ENCODE assay signal across 1 cellular context in the genomic region with DNA sequence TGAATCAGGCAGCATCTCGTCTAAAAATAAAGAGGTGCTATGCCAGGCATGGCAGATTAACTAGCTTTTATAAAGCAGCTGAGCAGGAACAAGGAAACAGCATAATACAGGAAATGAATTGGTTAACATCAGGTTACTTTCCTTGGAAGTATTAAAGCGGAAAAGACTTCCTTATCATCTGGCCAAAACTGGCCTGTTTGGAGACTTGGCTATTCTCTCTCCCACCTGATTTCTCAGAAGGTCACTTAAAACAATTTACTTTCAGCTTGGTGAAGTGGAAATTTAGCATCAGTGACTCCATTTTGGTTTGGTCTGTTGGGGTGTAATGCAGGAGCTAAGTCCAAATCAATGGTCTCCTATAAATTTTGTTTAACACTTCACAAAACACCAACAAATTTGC.
TF ChIP-seq lines count a peak whose summit lies in the region.

No MANE protein-coding gene starts in this region.

TF ChIP-seq in SK-N-SH, 30 proteins besides CTCF, POLR2A, EP300 and RAD21 (continued from another document):
- TF ChIP-seq, protein P1, sequence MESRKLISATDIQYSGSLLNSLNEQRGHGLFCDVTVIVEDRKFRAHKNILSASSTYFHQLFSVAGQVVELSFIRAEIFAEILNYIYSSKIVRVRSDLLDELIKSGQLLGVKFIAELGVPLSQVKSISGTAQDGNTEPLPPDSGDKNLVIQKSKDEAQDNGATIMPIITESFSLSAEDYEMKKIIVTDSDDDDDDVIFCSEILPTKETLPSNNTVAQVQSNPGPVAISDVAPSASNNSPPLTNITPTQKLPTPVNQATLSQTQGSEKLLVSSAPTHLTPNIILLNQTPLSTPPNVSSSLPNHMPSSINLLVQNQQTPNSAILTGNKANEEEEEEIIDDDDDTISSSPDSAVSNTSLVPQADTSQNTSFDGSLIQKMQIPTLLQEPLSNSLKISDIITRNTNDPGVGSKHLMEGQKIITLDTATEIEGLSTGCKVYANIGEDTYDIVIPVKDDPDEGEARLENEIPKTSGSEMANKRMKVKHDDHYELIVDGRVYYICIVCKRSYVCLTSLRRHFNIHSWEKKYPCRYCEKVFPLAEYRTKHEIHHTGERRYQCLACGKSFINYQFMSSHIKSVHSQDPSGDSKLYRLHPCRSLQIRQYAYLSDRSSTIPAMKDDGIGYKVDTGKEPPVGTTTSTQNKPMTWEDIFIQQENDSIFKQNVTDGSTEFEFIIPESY (IDR thresholded peaks at IDR 0.05; ENCODE audit: borderline replicate concordance, low read depth) = no peak
- no peak for TF ChIP-seq MAX (IDR thresholded peaks at IDR 0.05; ENCODE audit: low read depth)
- TF ChIP-seq RFX5 (IDR thresholded peaks at IDR 0.05; ENCODE audit: low read length) = no peak
- TF ChIP-seq SIN3A (IDR thresholded peaks at IDR 0.05; ENCODE audit: borderline replicate concordance, low read depth, low read length) = no peak
- no peak for TF ChIP-seq TCF12 (IDR thresholded peaks at IDR 0.05)
- no peak for TF ChIP-seq MXI1 (IDR thresholded peaks at IDR 0.05; ENCODE audit: low read depth, low read length)
- TF ChIP-seq ELF1 (IDR thresholded peaks at IDR 0.05) = no peak
